Comparison of ENCODE assay signal across 16 cellular contexts in the genomic region with DNA sequence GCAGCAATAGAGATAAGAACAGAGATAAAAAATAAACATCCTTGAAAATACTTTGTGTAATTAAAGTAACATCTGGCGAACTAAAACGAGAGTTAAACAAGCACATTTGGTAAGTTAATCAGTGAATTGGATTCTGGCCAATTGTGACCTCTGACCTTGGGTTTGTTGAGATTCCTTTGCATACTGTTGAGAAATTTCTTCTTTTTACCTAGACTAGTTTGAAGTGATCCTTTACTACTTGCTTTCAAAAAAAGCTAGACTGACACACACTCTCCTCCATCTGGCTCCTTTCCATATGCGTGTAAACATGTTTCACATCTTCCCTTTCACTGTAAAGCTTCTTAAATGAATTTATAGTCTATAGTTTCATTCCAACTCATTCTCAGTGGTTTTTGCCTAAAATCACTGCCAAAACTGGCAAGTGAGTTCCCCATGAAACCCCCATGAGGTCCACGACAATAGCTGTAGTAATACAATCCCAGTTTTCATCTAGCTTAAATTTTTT. TPM values are rescaled to one million over a fixed set of nuclear protein-coding genes. Genes with fewer than 3 reads are reported as not detected.
DNase-seq lines count a peak whose midpoint lies in the region; ATAC-seq, FAIRE-seq and TF ChIP-seq lines count a peak whose summit lies in the region.
"Had no signal": no experiment of that assay in that cellular context is flagged by ENCODE, and none has a peak within 500 bp of the region (broad histone marks: within the 10 kb centered on the region; RNA-seq: fewer than 3 reads in every experiment).

No MANE protein-coding gene starts in this region.

- DNase-seq in AG04450 (ENCODE audit: low read depth, low spot score): peak; percentile 47
- peak; percentile 52 for DNase-seq in astrocyte (ENCODE audit: low read depth)
- no peak for DNase-seq in left lung
- DNase-seq in natural killer cell: no peak
- no peak for DNase-seq in effector memory CD4-positive, alpha-beta T cell
- DNase-seq: activated CD4-positive, CD25-positive, alpha-beta regulatory T cell; DMS79; H7; kidney glomerular epithelial cell had no signal

- no peaks in the 10 kb centered on the region for H3K36me3 ChIP-seq in astrocyte (ENCODE audit: insufficient read depth, low read length)
- H3K36me3 ChIP-seq in left lung: no peaks in the 10 kb centered on the region
- no peaks in the 10 kb centered on the region for H3K36me3 ChIP-seq in effector memory CD4-positive, alpha-beta T cell (ENCODE audit: control insufficient read depth, insufficient read depth, low read length)
- H3K36me3 ChIP-seq: SJSA1 had no signal

- H3K27me3 Mint-ChIP-seq in astrocyte (ENCODE audit: low read depth, unreplicated experiment) (no peaks in the 10 kb centered on the region), natural killer cell (ENCODE audit: low read depth in 2 of 2) (peaks cover 0 to 7% of the 10 kb centered on the region in 2 donors)
- H3K27me3 Mint-ChIP-seq: type B pancreatic cell had no signal

- no peak overlapping the region for H3K4me3 ChIP-seq in AG04450 (ENCODE audit: low read depth, low read length)
- no peak overlapping the region for H3K4me3 ChIP-seq in astrocyte (ENCODE audit: insufficient read depth, low read depth, low read length)
- H3K4me3 ChIP-seq in left lung: no peak overlapping the region
- no peak overlapping the region for H3K4me3 ChIP-seq in effector memory CD4-positive, alpha-beta T cell (ENCODE audit: insufficient read depth, low read depth, low read length, poor library complexity, severe bottlenecking)
- H3K4me3 ChIP-seq: body of pancreas, SJSA1 had no signal

- peaks cover 17% of the 10 kb centered on the region for H3K9me3 Mint-ChIP-seq in astrocyte (ENCODE audit: unreplicated experiment)
- H3K9me3 Mint-ChIP-seq in natural killer cell: no peaks in the 10 kb centered on the region

- H3K27ac ChIP-seq in AG04450 (ENCODE audit: low read depth, low read length) (no peak overlapping the region), astrocyte (ENCODE audit: low read depth, low read length) (no peak overlapping the region), left lung (no peak overlapping the region)
- no peak overlapping the region for H3K27ac ChIP-seq in effector memory CD4-positive, alpha-beta T cell (ENCODE audit: insufficient read depth, low read length, poor library complexity, severe bottlenecking)
- H3K27ac ChIP-seq: body of pancreas, SJSA1 had no signal

- TF ChIP-seq CTCF in AG04450 (IDR thresholded peaks at IDR 0.05; ENCODE audit: low read depth, low read length): no peak
- no peak for TF ChIP-seq CTCF in astrocyte (IDR thresholded peaks at IDR 0.05; ENCODE audit: insufficient read depth, low read depth, low read length)
- TF ChIP-seq CTCF in left lung (IDR thresholded peaks at IDR 0.05): no peak
- TF ChIP-seq CTCF in natural killer cell (IDR thresholded peaks at IDR 0.05): no peak

- no peaks in the 10 kb centered on the region for H4K20me1 ChIP-seq in astrocyte (ENCODE audit: insufficient read depth, low read length)

- no peak overlapping the region for H3K4me2 ChIP-seq in astrocyte (ENCODE audit: low read length)

- H3K79me2 ChIP-seq in astrocyte (ENCODE audit: insufficient read depth, low read length): no peaks in the 10 kb centered on the region

- no peaks in the 10 kb centered on the region for H3K4me1 Mint-ChIP-seq in astrocyte (ENCODE audit: low read depth, unreplicated experiment)
- no peaks in the 10 kb centered on the region for H3K4me1 Mint-ChIP-seq in natural killer cell

- no peaks in the 10 kb centered on the region for H3K4me1 ChIP-seq in astrocyte (ENCODE audit: insufficient read depth, low read length)
- no peaks in the 10 kb centered on the region for H3K4me1 ChIP-seq in left lung
- no peaks in the 10 kb centered on the region for H3K4me1 ChIP-seq in effector memory CD4-positive, alpha-beta T cell (ENCODE audit: control insufficient read depth, insufficient read depth, low read length, poor library complexity, severe bottlenecking)
- H3K4me1 ChIP-seq: SJSA1 had no signal

- CTCF ChIA-PET in AG04450 (lab: Charles Lee): interaction anchor here (1.0 to 1.2 kb wide), 3 partner anchors 196 to 288 kb away, joined by 3 to 6 read pairs (median 4); no protein-coding TSS in a partner anchor

- POLR2A ChIA-PET in AG04450 (lab: Yijun Ruan, JAX): interaction anchor here (0.7 kb wide), 1 partner anchor 35 kb away, joined by 3 read pairs; no protein-coding TSS in a partner anchor

- no peak for FAIRE-seq in astrocyte (lab: Jason Lieb, UNC)

- H3K27ac Mint-ChIP-seq in astrocyte (ENCODE audit: unreplicated experiment): no peak overlapping the region
- H3K27ac Mint-ChIP-seq in natural killer cell: no peak overlapping the region
- H3K27ac Mint-ChIP-seq: type B pancreatic cell had no signal

- no peak overlapping the region for H3K9ac ChIP-seq in astrocyte (ENCODE audit: low read length)

- H3K27me3 ChIP-seq in AG04450 (ENCODE audit: control insufficient read depth, insufficient read depth, low read length) (no peaks in the 10 kb centered on the region), astrocyte (ENCODE audit: insufficient read depth, low read length) (no peaks in the 10 kb centered on the region), left lung (no peaks in the 10 kb centered on the region)
- H3K27me3 ChIP-seq in effector memory CD4-positive, alpha-beta T cell (replicated peaks; ENCODE audit: control insufficient read depth, insufficient read depth, low read length, poor library complexity, severe bottlenecking): no peaks in the 10 kb centered on the region
- H3K27me3 ChIP-seq: body of pancreas, SJSA1 had no signal

- H3K4me3 Mint-ChIP-seq in astrocyte (ENCODE audit: unreplicated experiment) (no peak overlapping the region), natural killer cell (no peak overlapping the region)
- H3K4me3 Mint-ChIP-seq: neural crest cell, type B pancreatic cell had no signal

- H2AFZ ChIP-seq in astrocyte (ENCODE audit: low read depth, low read length): no peak overlapping the region

- H3K9me3 ChIP-seq in AG04450 (ENCODE audit: control insufficient read depth, insufficient read depth, low read length) (no peaks in the 10 kb centered on the region), astrocyte (ENCODE audit: insufficient read depth, low read depth, low read length) (no peaks in the 10 kb centered on the region), left lung (peaks cover 0 to 3% of the 10 kb centered on the region in 2 donors)
- no peaks in the 10 kb centered on the region for H3K9me3 ChIP-seq in effector memory CD4-positive, alpha-beta T cell (ENCODE audit: control insufficient read depth, low read length)
- H3K9me3 ChIP-seq: body of pancreas, SJSA1 had no signal

- H3K36me3 Mint-ChIP-seq in astrocyte (ENCODE audit: low read depth, unreplicated experiment): no peaks in the 10 kb centered on the region
- no peaks in the 10 kb centered on the region for H3K36me3 Mint-ChIP-seq in natural killer cell
- H3K36me3 Mint-ChIP-seq: type B pancreatic cell had no signal

- intact Hi-C loops in left lung (cut with DNase I) (no loop called here), natural killer cell (cut with micrococcal nuclease) (no loop called here)

- peak; percentile 77 for ATAC-seq in GM18868 (IDR thresholded peaks at IDR 0.05; ENCODE audit: unreplicated experiment)
- peak; percentile 59 for ATAC-seq in HG02852 (IDR thresholded peaks at IDR 0.05; ENCODE audit: unreplicated experiment)
- no peak for ATAC-seq in left lung
- ATAC-seq in natural killer cell: no peak
- no peak for ATAC-seq in SK-N-SH treated with all-trans-retinoic acid at 6 μM for 48 hours
- ATAC-seq: body of pancreas had no signal

TF ChIP-seq in SK-N-SH treated with all-trans-retinoic acid at 6 μM for 48 hours, 23 proteins besides CTCF, POLR2A, EP300 and RAD21:
- TF ChIP-seq OSR1 (CRISPR knock-in tag; IDR thresholded peaks at IDR 0.05) (no peak), RARB (CRISPR knock-in tag; IDR thresholded peaks at IDR 0.05) (no peak), ZFP3 (CRISPR knock-in tag; IDR thresholded peaks at IDR 0.05) (no peak), ZNF70 (CRISPR knock-in tag; IDR thresholded peaks at IDR 0.05) (no peak)
- TF ChIP-seq, protein P1, sequence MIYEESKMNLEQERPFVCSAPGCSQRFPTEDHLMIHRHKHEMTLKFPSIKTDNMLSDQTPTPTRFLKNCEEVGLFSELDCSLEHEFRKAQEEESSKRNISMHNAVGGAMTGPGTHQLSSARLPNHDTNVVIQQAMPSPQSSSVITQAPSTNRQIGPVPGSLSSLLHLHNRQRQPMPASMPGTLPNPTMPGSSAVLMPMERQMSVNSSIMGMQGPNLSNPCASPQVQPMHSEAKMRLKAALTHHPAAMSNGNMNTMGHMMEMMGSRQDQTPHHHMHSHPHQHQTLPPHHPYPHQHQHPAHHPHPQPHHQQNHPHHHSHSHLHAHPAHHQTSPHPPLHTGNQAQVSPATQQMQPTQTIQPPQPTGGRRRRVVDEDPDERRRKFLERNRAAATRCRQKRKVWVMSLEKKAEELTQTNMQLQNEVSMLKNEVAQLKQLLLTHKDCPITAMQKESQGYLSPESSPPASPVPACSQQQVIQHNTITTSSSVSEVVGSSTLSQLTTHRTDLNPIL (CRISPR knock-in tag; IDR thresholded peaks at IDR 0.05; ENCODE audit: low read depth): no peak
TF ChIP-seq in SK-N-SH treated with all-trans-retinoic acid at 6 μM for 48 hours: peak in this region for 0.

RNA-seq across cellular contexts. Expression of a gene that starts 17.3 kb away (rescaled TPM):
- 44.5 and 60.1 TPM in 2 replicates for polyA plus RNA-seq in AG04450 (2011; rRNA removed)
- polyA minus RNA-seq in AG04450 (2011; rRNA and poly(A)+ RNA removed): 28.6 and 59.5 TPM in 2 replicates
- total RNA-seq in astrocyte (58.6 and 60.3 TPM in 2 replicates), left lung (10 to 100 TPM; 30.3 to 53.1 TPM), natural killer cell (10 to 100 TPM in 1 of 3 donors, 1 to 10 TPM in 2; 8.8 to 11.8 (median 9.7) TPM)

Comparison
In these comparisons a context has a peak if more than half of its experiments do, and no peak if none do; other contexts are left out.
1. DNase-seq: peak in AG04450 (single experiment) and astrocyte (single experiment); none in left lung (0 of 2), natural killer cell (single experiment) and effector memory CD4-positive, alpha-beta T cell (0 of 3).
2. ATAC-seq: peak in GM18868 (single experiment) and HG02852 (single experiment); none in left lung (single experiment), natural killer cell (0 of 3) and SK-N-SH treated with all-trans-retinoic acid at 6 μM for 48 hours (single experiment).